Comparison of ENCODE assay signal across 2 cellular contexts in the genomic region with DNA sequence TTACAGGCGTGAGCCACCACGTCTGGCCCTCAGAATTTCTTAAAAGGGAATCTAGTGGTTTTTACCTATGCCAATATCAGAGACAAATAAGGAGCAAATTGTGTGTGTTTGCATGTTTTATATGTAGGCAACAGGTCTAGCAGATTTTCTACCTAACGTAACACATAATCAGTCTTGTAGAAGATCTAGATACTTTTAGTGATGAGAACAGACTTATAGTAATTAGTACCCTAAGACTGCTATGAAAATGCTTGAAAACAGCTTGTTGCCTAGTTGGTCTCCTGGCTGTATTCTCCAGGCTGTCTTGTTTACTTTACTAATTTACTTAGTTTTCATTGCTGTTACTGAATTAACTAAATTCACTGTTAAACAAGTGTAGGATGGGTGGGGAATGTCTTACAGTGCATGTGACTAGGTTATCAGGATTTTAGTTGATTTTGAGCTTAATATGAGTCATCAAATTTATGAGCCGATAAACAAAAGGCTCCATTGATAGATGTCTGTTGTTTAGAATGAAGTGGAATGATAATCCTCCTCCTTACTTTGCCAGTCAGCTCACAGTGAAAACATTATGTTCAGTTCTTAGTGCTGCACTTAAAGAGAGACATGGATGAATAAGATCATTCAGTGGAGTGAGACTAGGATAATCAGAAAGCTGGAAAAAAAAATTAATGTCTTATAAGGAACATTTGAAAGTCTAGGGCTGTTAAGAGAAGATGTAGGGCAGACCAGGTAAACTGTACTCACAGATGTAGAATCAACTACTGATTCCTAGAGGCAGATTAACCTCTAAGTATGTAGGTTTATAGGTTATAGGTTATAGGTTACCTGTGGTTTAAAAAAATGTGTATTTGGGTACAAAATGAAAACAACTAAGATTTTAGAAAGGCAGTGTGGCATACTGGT.
TF ChIP-seq lines count a peak whose summit lies in the region.

No MANE protein-coding gene starts in this region.

TF ChIP-seq in SK-N-SH, 30 proteins besides CTCF, POLR2A, EP300 and RAD21:
- TF ChIP-seq, protein P1, sequence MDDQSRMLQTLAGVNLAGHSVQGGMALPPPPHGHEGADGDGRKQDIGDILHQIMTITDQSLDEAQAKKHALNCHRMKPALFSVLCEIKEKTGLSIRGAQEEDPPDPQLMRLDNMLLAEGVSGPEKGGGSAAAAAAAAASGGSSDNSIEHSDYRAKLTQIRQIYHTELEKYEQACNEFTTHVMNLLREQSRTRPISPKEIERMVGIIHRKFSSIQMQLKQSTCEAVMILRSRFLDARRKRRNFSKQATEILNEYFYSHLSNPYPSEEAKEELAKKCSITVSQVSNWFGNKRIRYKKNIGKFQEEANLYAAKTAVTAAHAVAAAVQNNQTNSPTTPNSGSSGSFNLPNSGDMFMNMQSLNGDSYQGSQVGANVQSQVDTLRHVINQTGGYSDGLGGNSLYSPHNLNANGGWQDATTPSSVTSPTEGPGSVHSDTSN (IDR thresholded peaks at IDR 0.05): peak; percentile 79
- TF ChIP-seq TAF1 (IDR thresholded peaks at IDR 0.05; ENCODE audit: borderline replicate concordance, low read depth, low read length) (no peak), FOXM1 (IDR thresholded peaks at IDR 0.05; ENCODE audit: low read depth) (no peak), TCF12 (IDR thresholded peaks at IDR 0.05) (0 out of 2 replicates have a peak, but pooled peaks have one; percentile 10), MXI1 (IDR thresholded peaks at IDR 0.05; ENCODE audit: low read depth, low read length) (no peak), JUND (IDR thresholded peaks at IDR 0.05) (peak; percentile 59), MEF2A (IDR thresholded peaks at IDR 0.05; ENCODE audit: borderline replicate concordance, low read depth) (no peak), FOSL2 (IDR thresholded peaks at IDR 0.05; ENCODE audit: borderline replicate concordance, low read depth) (peak; percentile 47; the same call in 1 of the 2 replicates)

TF ChIP-seq in WTC11, 78 proteins besides CTCF, POLR2A, EP300 and RAD21:
- TF ChIP-seq, protein P2, sequence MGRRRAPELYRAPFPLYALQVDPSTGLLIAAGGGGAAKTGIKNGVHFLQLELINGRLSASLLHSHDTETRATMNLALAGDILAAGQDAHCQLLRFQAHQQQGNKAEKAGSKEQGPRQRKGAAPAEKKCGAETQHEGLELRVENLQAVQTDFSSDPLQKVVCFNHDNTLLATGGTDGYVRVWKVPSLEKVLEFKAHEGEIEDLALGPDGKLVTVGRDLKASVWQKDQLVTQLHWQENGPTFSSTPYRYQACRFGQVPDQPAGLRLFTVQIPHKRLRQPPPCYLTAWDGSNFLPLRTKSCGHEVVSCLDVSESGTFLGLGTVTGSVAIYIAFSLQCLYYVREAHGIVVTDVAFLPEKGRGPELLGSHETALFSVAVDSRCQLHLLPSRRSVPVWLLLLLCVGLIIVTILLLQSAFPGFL (CRISPR knock-in tag; IDR thresholded peaks at IDR 0.05; ENCODE audit: borderline replicate concordance): no peak
- TF ChIP-seq SP1 (CRISPR knock-in tag; conservative IDR thresholded peaks at IDR 0.05) (no peak), PRRX2 (CRISPR knock-in tag; IDR thresholded peaks at IDR 0.05) (no peak), CREB1 (CRISPR knock-in tag; IDR thresholded peaks at IDR 0.05) (no peak), ATF1 (CRISPR knock-in tag; IDR thresholded peaks at IDR 0.05) (no peak), ZNF423 (CRISPR knock-in tag; IDR thresholded peaks at IDR 0.05) (no peak), MYBL2 (CRISPR knock-in tag; IDR thresholded peaks at IDR 0.05) (no peak), ZBTB21 (CRISPR knock-in tag; IDR thresholded peaks at IDR 0.05; ENCODE audit: borderline replicate concordance) (no peak)
- TF ChIP-seq, protein P3, sequence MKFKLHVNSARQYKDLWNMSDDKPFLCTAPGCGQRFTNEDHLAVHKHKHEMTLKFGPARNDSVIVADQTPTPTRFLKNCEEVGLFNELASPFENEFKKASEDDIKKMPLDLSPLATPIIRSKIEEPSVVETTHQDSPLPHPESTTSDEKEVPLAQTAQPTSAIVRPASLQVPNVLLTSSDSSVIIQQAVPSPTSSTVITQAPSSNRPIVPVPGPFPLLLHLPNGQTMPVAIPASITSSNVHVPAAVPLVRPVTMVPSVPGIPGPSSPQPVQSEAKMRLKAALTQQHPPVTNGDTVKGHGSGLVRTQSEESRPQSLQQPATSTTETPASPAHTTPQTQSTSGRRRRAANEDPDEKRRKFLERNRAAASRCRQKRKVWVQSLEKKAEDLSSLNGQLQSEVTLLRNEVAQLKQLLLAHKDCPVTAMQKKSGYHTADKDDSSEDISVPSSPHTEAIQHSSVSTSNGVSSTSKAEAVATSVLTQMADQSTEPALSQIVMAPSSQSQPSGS (CRISPR knock-in tag; IDR thresholded peaks at IDR 0.05; ENCODE audit: borderline replicate concordance, low read depth): no peak
- TF ChIP-seq, protein P4, sequence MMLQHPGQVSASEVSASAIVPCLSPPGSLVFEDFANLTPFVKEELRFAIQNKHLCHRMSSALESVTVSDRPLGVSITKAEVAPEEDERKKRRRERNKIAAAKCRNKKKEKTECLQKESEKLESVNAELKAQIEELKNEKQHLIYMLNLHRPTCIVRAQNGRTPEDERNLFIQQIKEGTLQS (CRISPR knock-in tag; conservative IDR thresholded peaks at IDR 0.05): no peak
